In the genomic region with DNA sequence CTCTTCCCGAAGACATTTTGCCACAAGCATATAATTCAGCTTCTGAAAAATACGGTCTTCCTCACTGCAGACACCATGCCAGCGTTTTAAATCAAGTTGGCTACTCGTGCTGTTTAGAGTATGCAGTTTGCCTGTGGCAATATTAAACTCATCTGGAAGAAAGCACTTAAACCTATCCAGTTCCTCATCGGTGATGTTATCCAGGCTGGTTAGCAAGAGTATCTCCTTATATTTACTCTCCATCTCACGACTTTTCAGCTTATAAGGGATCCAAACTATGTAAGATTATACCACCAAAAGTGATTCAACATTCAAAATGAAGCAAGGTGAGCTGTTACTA, we compare ENCODE assay signal across 9 cellular contexts. TPM values are rescaled to one million over a fixed set of nuclear protein-coding genes. Genes with fewer than 3 reads are reported as not detected.
A peak's percentile ranks its signal among the peaks of the same experiment; 100 is the strongest.
DNase-seq lines count a peak whose midpoint lies in the region; ATAC-seq, FAIRE-seq and TF ChIP-seq lines count a peak whose summit lies in the region.
"Had no signal": no experiment of that assay in that cellular context is flagged by ENCODE, and none has a peak within 500 bp of the region (broad histone marks: within the 10 kb centered on the region; RNA-seq: fewer than 3 reads in every experiment).

No MANE protein-coding gene starts in this region.

- no peak for FAIRE-seq in kidney (lab: Jason Lieb, UNC)
- FAIRE-seq: frontal cortex had no signal

- no CpG with 5 or more reads among the region's 6 CpGs for WGBS in IMR-90 (ENCODE audit: extremely low coverage in 2 of 2, insufficient read length in 1 of 2), 2 experiments

- H2BK20ac ChIP-seq in IMR-90 (ENCODE audit: low read depth, low read length) = peak overlapping the region; percentile 51

- peak overlapping the region in 1 of 2 experiments; percentile 77; a peak in 2 of 4 replicates for H4K8ac ChIP-seq in IMR-90 (ENCODE audit: low read depth in 2 of 2, low read length in 2 of 2)

- peak overlapping the region; percentile 39 for H3K4ac ChIP-seq in IMR-90 (ENCODE audit: low read depth, low read length)

- CTCF ChIA-PET in IMR-90 (lab: Yijun Ruan, JAX) = interaction anchor here (0.7 to 1.2 kb wide), 4 partner anchors 10 to 72 kb away, joined by 3 read pairs; partner anchors contain the start of gene IFI16

- H3K9ac ChIP-seq in IMR-90 (ENCODE audit: low read depth, low read length) (peak overlapping the region; percentile 88), kidney (ENCODE audit: low read length in 2 of 2) (peak overlapping the region; percentile 11 to 52), skeletal muscle tissue (ENCODE audit: low read depth in 1 of 3, low read length in 3 of 3) (peak overlapping the region; percentile 58 to 82 (median 78))

- peak overlapping the region; percentile 93 for H3K27ac ChIP-seq in IMR-90 (ENCODE audit: insufficient read depth, low read length)
- H3K27ac ChIP-seq in caudate nucleus (ENCODE audit: low read depth, low read length) = peak overlapping the region; percentile 85
- peak overlapping the region; percentile 53 to 92 for H3K27ac ChIP-seq in kidney (ENCODE audit: low read depth in 2 of 2, low read length in 2 of 2)
- peak overlapping the region; percentile 93 for H3K27ac ChIP-seq in skeletal muscle tissue (ENCODE audit: low read depth, low read length)

- intact Hi-C loops in IMR-90 (cut with micrococcal nuclease) (loop anchor here (1.0 to 2.0 kb wide), 2 partner anchors 9 to 1031 kb away; partner anchors contain the start of gene IFI16), kidney (cut with DNase I) (no loop called here)

- TF ChIP-seq CTCF in IMR-90 (conservative IDR thresholded peaks at IDR 0.05; ENCODE audit: low read depth, low read length) (no peak), kidney (IDR thresholded peaks at IDR 0.05; ENCODE audit: borderline replicate concordance, extremely low read depth, insufficient read depth) (no peak)

- peak overlapping the region; percentile 55 for H4K5ac ChIP-seq in IMR-90 (ENCODE audit: low read depth, low read length)

- H2AK9ac ChIP-seq in IMR-90 (replicated peaks; ENCODE audit: low read depth, low read length, poor library complexity) = no peak overlapping the region

- H3K4me3 ChIP-seq in IMR-90 (ENCODE audit: insufficient read depth, low read depth, low read length) (peak overlapping the region; percentile 61), kidney (ENCODE audit: low read length in 2 of 2) (peak overlapping the region; percentile 47 to 74), skeletal muscle tissue (ENCODE audit: low read length in 3 of 3) (peak overlapping the region; percentile 60 to 94 (median 64))

- dilution Hi-C loops in IMR-90 (cut with HindIII; ENCODE audit: low sequenced_read_pairs, unreplicated experiment) = no loop called here

- TSS peak; percentile 95 for BruUV-seq in IMR-90 (replicated peaks; lab: Mats Ljungman, UMichigan)

- H2BK120ac ChIP-seq in IMR-90 (ENCODE audit: low read depth, low read length) = peak overlapping the region; percentile 71

- H3K4me1 ChIP-seq in IMR-90 (ENCODE audit: control insufficient read depth, insufficient read depth, low read length) (no peaks in the 10 kb centered on the region), kidney (ENCODE audit: control insufficient read depth in 1 of 2, insufficient read depth in 1 of 2, low read depth in 1 of 2, low read length in 2 of 2) (no peaks in the 10 kb centered on the region), skeletal muscle tissue (ENCODE audit: control insufficient read depth in 3 of 3, insufficient read depth in 3 of 3, low read length in 3 of 3) (peaks cover 4 to 10% (median 6%) of the 10 kb centered on the region in 3 donors)

- H3K23ac ChIP-seq in IMR-90 (ENCODE audit: low read depth, low read length) = peak overlapping the region; percentile 25; the same call in 1 of the 2 replicates

- no peaks in the 10 kb centered on the region for H3K9me1 ChIP-seq in IMR-90 (ENCODE audit: insufficient read depth, low read length)

- H3K14ac ChIP-seq in IMR-90 (replicated peaks; ENCODE audit: low read depth, low read length) = peak overlapping the region; percentile 2; the same call in 1 of the 2 replicates

- H4K20me1 ChIP-seq in IMR-90 (ENCODE audit: insufficient read depth, low read length) = no peaks in the 10 kb centered on the region

- H2AFZ ChIP-seq in IMR-90 (replicated peaks; ENCODE audit: low read length, poor library complexity) = peak overlapping the region; percentile 73

- H3K27me3 ChIP-seq in IMR-90 (ENCODE audit: control insufficient read depth, insufficient read depth, low read length) = no peaks in the 10 kb centered on the region
- H3K27me3 ChIP-seq in skeletal muscle tissue (ENCODE audit: control insufficient read depth in 3 of 3, insufficient read depth in 3 of 3, low read length in 3 of 3) = no peaks in the 10 kb centered on the region

- TF ChIP-seq RAD21 in IMR-90 (IDR thresholded peaks at IDR 0.05; ENCODE audit: low read length) = no peak

- H2AK5ac ChIP-seq in IMR-90 (ENCODE audit: low read depth, low read length) = no peak overlapping the region

- no peak for TF ChIP-seq POLR2A in IMR-90 (IDR thresholded peaks at IDR 0.05; ENCODE audit: low read depth, low read length)

- DNase-seq in IMR-90 (no peak), caudate nucleus (lab: John Stamatoyannopoulos, UW) (no peak), kidney (no peak), NCI-H187 treated with DMSO at 0.1 percent for 48 hours (lab: John Stamatoyannopoulos, UW) (no peak), NCI-H1694 (lab: John Stamatoyannopoulos, UW) (no peak), NCI-H187 (lab: John Stamatoyannopoulos, UW) (no peak)

- peak overlapping the region; percentile 88; the same call in 1 of the 2 replicates for H3K56ac ChIP-seq in IMR-90 (ENCODE audit: extremely low read depth, insufficient read depth, low read length)

- peak; percentile 21 for ATAC-seq in IMR-90 (ENCODE audit: low read depth)
- no peak for ATAC-seq in GM18520 (IDR thresholded peaks at IDR 0.05; ENCODE audit: unreplicated experiment)

- H3K36me3 ChIP-seq in IMR-90 (ENCODE audit: control insufficient read depth, insufficient read depth, low read length) (no peaks in the 10 kb centered on the region), kidney (ENCODE audit: control insufficient read depth in 1 of 2, insufficient read depth in 2 of 2, low read length in 2 of 2) (no peaks in the 10 kb centered on the region), skeletal muscle tissue (ENCODE audit: control insufficient read depth in 3 of 3, insufficient read depth in 3 of 3, low read length in 3 of 3) (no peaks in the 10 kb centered on the region)

- POLR2A ChIA-PET in IMR-90 (lab: Charles Lee; ENCODE audit: unreplicated experiment) = interaction anchor here (0.6 to 1.4 kb wide), 2 partner anchors 10 to 271 kb away, joined by 3 to 7 read pairs; partner anchors contain the start of gene IFI16

- no peaks in the 10 kb centered on the region for H3K79me1 ChIP-seq in IMR-90 (ENCODE audit: low read depth in 1 of 2, low read length in 2 of 2)

- H3K9me3 ChIP-seq in IMR-90 (ENCODE audit: control insufficient read depth, insufficient read depth, low read length) = no peaks in the 10 kb centered on the region
- peaks cover 0 to under 1% of the 10 kb centered on the region in 2 donors for H3K9me3 ChIP-seq in kidney (ENCODE audit: control insufficient read depth in 1 of 2, low read length in 2 of 2)
- H3K9me3 ChIP-seq in skeletal muscle tissue (ENCODE audit: control insufficient read depth in 3 of 3, low read length in 3 of 3) = peaks cover 0 to 3% (median 0%) of the 10 kb centered on the region in 3 donors

- in situ Hi-C loops in IMR-90 (cut with MboI; ENCODE audit: low sequenced_read_pairs) = loop anchor here (10.0 kb wide), 1 partner anchor 1035 kb away; no protein-coding TSS in a partner anchor

- H2BK5ac ChIP-seq in IMR-90 (ENCODE audit: low read depth, low read length, poor library complexity, severe bottlenecking) = peak overlapping the region; percentile 87

- H4K91ac ChIP-seq in IMR-90 (ENCODE audit: insufficient read depth, low read depth, low read length) = peak overlapping the region; percentile 55

- peak overlapping the region; percentile 75 for H3K18ac ChIP-seq in IMR-90 (ENCODE audit: low read depth, low read length)

- peak overlapping the region; percentile 90 for H3K4me2 ChIP-seq in IMR-90 (ENCODE audit: low read depth, low read length)

- H2BK15ac ChIP-seq in IMR-90 (ENCODE audit: low read depth, low read length) = peak overlapping the region; percentile 84; the same call in 1 of the 3 replicates

TF ChIP-seq in IMR-90, 13 proteins besides CTCF, POLR2A, EP300 and RAD21:
- TF ChIP-seq MXI1 (IDR thresholded peaks at IDR 0.05; ENCODE audit: borderline replicate concordance, low read depth, low read length) = no peak
- TF ChIP-seq, protein P1, sequence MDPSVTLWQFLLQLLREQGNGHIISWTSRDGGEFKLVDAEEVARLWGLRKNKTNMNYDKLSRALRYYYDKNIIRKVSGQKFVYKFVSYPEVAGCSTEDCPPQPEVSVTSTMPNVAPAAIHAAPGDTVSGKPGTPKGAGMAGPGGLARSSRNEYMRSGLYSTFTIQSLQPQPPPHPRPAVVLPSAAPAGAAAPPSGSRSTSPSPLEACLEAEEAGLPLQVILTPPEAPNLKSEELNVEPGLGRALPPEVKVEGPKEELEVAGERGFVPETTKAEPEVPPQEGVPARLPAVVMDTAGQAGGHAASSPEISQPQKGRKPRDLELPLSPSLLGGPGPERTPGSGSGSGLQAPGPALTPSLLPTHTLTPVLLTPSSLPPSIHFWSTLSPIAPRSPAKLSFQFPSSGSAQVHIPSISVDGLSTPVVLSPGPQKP (IDR thresholded peaks at IDR 0.05; ENCODE audit: borderline replicate concordance, low read depth, low read length) = no peak
- no peak for TF ChIP-seq RCOR1 (IDR thresholded peaks at IDR 0.05; ENCODE audit: insufficient replicate concordance, low read length)
TF ChIP-seq in IMR-90: peak in this region for 0.

RNA-seq across cellular contexts. Expression of gene IFI16, which starts 9.7 kb away (rescaled TPM):
- 45.0 and 60.3 TPM in 2 replicates for total RNA-seq in IMR-90 (2012; rRNA removed)
- polyA plus RNA-seq in IMR-90 (2012; rRNA removed) = 59.2 and 65.3 TPM in 2 replicates
- 10.3 and 12.7 TPM in 2 replicates for polyA plus RNA-seq in IMR-90 (2012; cell fraction: cytosol; rRNA removed)
- 4.0 and 42.3 TPM in 2 replicates for polyA plus RNA-seq in IMR-90 (2012; cell fraction: nucleus; rRNA removed; ENCODE audit: low replicate concordance)
- 91.8 TPM for total RNA-seq in kidney
- 30.0 TPM for polyA plus RNA-seq in kidney (ENCODE audit: insufficient read depth, low read depth, low replicate concordance)
- 16.2 TPM for total RNA-seq in skeletal muscle tissue

Comparison
In these comparisons a context has a peak if more than half of its experiments do, and no peak if none do; other contexts are left out.
1. H3K9ac ChIP-seq: peak in every context shown above with its lines; median percentile 88 in IMR-90; 78 in skeletal muscle tissue; 32 in kidney.